In the genomic region with DNA sequence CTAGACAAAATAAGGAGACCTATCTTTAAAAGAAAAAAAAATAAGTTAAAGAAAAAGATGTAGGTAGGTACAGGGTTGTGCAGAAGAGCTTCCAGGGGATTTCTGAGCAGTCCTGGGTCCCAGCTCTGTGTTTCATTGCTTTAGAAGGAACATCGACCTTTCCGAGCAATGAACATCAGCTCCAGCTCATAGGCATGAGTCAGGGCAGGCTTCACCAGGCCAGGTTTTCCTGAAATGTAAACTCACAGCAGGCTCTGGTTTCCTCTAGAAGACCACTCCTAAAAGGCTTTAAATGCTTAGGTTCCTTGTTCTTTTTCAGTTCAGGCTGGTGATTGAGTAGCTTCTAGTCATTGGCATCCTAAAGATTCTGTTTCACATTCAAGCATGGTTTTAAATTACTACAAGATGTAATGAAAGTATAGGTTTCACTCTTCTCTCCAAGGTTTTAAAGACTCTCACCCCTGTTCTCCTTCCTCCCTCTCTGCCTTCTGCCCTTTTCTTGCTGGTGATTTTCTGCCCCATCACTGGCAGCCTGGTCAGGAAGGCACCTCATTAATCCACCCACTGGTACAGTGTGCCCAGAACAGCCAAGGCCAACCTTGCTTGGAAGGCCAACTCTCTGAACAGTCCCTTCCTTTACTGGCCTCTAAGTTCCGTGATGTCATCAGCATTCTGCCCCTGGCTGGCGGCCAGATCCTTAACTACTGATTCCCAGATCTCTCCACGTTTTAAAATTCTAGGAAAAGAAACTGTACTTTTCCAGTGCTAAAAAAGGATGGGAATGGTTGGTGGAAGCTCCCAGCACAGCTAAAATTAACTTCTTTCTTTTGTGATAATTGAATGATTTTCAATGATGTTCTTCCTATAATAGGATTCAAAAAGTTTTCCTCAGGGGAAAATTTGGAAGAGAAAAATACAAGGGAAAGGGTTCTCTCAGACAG, we compare ENCODE assay signal across 11 cellular contexts.
DNase-seq lines count a peak whose midpoint lies in the region; ATAC-seq, FAIRE-seq and TF ChIP-seq lines count a peak whose summit lies in the region.
"Had no signal": no experiment of that assay in that cellular context is flagged by ENCODE, and none has a peak within 500 bp of the region (broad histone marks: within the 10 kb centered on the region; RNA-seq: fewer than 3 reads in every experiment).

No MANE protein-coding gene starts in this region.

- ATAC-seq in HG02884 (IDR thresholded peaks at IDR 0.05; ENCODE audit: unreplicated experiment), result no peak

- H3K4me3 ChIP-seq in AG10803 (ENCODE audit: low read length), result no peak overlapping the region

- H3K9me3 Mint-ChIP-seq in osteocyte (ENCODE audit: unreplicated experiment), result no peaks in the 10 kb centered on the region

- DNase-seq in AG10803 (ENCODE audit: low read depth), result peak; percentile 55
- peak; percentile 66 for DNase-seq in RCC 7860 (ENCODE audit: low spot score)
- DNase-seq in fibroblast of gingiva (ENCODE audit: low read depth), result peak; percentile 58
- DNase-seq in osteocyte (ENCODE audit: extremely low spot score, unreplicated experiment), result no peak
- no peak for DNase-seq in central memory CD4-positive, alpha-beta T cell
- DNase-seq in DMS79 (lab: John Stamatoyannopoulos, UW), result no peak
- no peak for DNase-seq in NCI-H1105 (lab: John Stamatoyannopoulos, UW)
- DNase-seq: DND-41; NCI-H2081; stimulated activated naive CD4-positive, alpha-beta T cell treated with Interleukin-2 at 50 U/mL for 16 hours had no signal

- no peaks in the 10 kb centered on the region for H3K36me3 Mint-ChIP-seq in osteocyte (ENCODE audit: unreplicated experiment)

- FAIRE-seq in RCC 7860 (lab: Jason Lieb, UNC), result peak; percentile 60

- TF ChIP-seq CTCF in AG10803 (conservative IDR thresholded peaks at IDR 0.05; ENCODE audit: low read length) (no peak), osteocyte (IDR thresholded peaks at IDR 0.05) (no peak)

- H3K27me3 Mint-ChIP-seq in osteocyte (ENCODE audit: unreplicated experiment), result no peaks in the 10 kb centered on the region

- H3K27ac Mint-ChIP-seq in osteocyte (ENCODE audit: unreplicated experiment), result peak overlapping the region; percentile 99

- peaks cover 81% of the 10 kb centered on the region for H3K4me1 Mint-ChIP-seq in osteocyte (ENCODE audit: unreplicated experiment)

- peak overlapping the region; percentile 37 for H3K4me3 Mint-ChIP-seq in osteocyte (ENCODE audit: unreplicated experiment)

Comparison
In these comparisons a context has a peak if more than half of its experiments do, and no peak if none do; other contexts are left out.
1. DNase-seq: peak in AG10803 (single experiment), RCC 7860 (single experiment) and fibroblast of gingiva (single experiment); none in osteocyte (single experiment), central memory CD4-positive, alpha-beta T cell (single experiment), DMS79 (single experiment) and NCI-H1105 (single experiment).